Comparison of ENCODE assay signal across 9 cellular contexts in the genomic region with DNA sequence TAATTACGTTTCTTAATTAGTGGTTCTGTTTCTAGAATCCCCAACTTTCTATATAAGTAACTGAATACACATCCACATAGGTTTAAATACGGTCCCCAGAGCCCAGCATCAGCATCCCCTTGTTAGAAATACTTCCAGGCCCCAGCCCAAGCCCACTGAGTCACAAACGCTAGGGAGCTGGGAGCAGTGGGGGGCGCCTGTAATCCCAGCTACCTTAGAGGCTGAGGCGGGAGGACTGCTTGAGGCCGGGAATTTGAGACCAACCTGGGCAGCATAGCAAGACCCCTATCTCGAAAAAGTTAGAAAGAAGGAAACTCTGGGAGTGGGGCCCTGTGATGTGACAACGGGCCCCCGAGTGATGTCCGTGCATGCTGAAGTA. TPM values are rescaled to one million over a fixed set of nuclear protein-coding genes. Genes with fewer than 3 reads are reported as not detected.
DNase-seq lines count a peak whose midpoint lies in the region; ATAC-seq, FAIRE-seq and TF ChIP-seq lines count a peak whose summit lies in the region.
"Had no signal": no experiment of that assay in that cellular context is flagged by ENCODE, and none has a peak within 500 bp of the region (broad histone marks: within the 10 kb centered on the region; RNA-seq: fewer than 3 reads in every experiment).

No MANE protein-coding gene starts in this region.

- peak overlapping the region; percentile 27 for H3K27ac ChIP-seq in layer of hippocampus (ENCODE audit: low read depth, low read length)

- no peak overlapping the region for H3K27ac Mint-ChIP-seq in T-helper 2 cell treated with Interferon-gamma antibody and Interleukin-4, amounts not matched to agents 5 μg/mL and 100 μg/mL, for 36 hours
- H3K27ac Mint-ChIP-seq in activated naive CD8-positive, alpha-beta T cell: no peak overlapping the region
- H3K27ac Mint-ChIP-seq in stimulated activated naive CD8-positive, alpha-beta T cell treated with anti-CD3 and anti-CD28 coated beads, Interleukin-15, amount 100 ng/mL, for 72 hours: no peak overlapping the region
- H3K27ac Mint-ChIP-seq in activated T-helper 17 cell treated with anti-CD3 and anti-CD28 coated beads, Interleukin-2, amount 50 U/mL, for 72 hours: no peak overlapping the region

- peak overlapping the region; percentile 57 for H3K4me3 Mint-ChIP-seq in T-helper 2 cell treated with Interferon-gamma antibody and Interleukin-4, amounts not matched to agents 5 μg/mL and 100 μg/mL, for 36 hours
- peak overlapping the region; percentile 57 for H3K4me3 Mint-ChIP-seq in activated naive CD8-positive, alpha-beta T cell
- H3K4me3 Mint-ChIP-seq in stimulated activated naive CD8-positive, alpha-beta T cell treated with anti-CD3 and anti-CD28 coated beads, Interleukin-15, amount 100 ng/mL, for 72 hours: peak overlapping the region; percentile 41 to 70
- H3K4me3 Mint-ChIP-seq in activated T-helper 17 cell treated with anti-CD3 and anti-CD28 coated beads, Interleukin-2, amount 50 U/mL, for 72 hours: no peak overlapping the region

- peaks cover 61% of the 10 kb centered on the region for H3K27me3 Mint-ChIP-seq in T-helper 2 cell treated with Interferon-gamma antibody and Interleukin-4, amounts not matched to agents 5 μg/mL and 100 μg/mL, for 36 hours (ENCODE audit: low read depth)
- peaks cover 19% of the 10 kb centered on the region for H3K27me3 Mint-ChIP-seq in activated naive CD8-positive, alpha-beta T cell
- H3K27me3 Mint-ChIP-seq in stimulated activated naive CD8-positive, alpha-beta T cell treated with anti-CD3 and anti-CD28 coated beads, Interleukin-15, amount 100 ng/mL, for 72 hours: peaks cover 60% of the 10 kb centered on the region
- H3K27me3 Mint-ChIP-seq in activated T-helper 17 cell treated with anti-CD3 and anti-CD28 coated beads, Interleukin-2, amount 50 U/mL, for 72 hours: peaks cover 39% of the 10 kb centered on the region

- ATAC-seq in stimulated activated naive CD8-positive, alpha-beta T cell treated with anti-CD3 and anti-CD28 coated beads, Interleukin-15, amount 100 ng/mL, for 72 hours: no peak
- ATAC-seq in activated T-helper 17 cell treated with anti-CD3 and anti-CD28 coated beads, Interleukin-2, amount 50 U/mL, for 72 hours (replicated peaks): no peak

- no peak for FAIRE-seq in GM12891 (lab: Jason Lieb, UNC)

- no peak for DNase-seq in T-helper 2 cell treated with Interferon-gamma antibody and Interleukin-4, amounts not matched to agents 5 μg/mL and 100 μg/mL, for 36 hours (ENCODE audit: low spot score)
- DNase-seq in T-helper 2 cell (no peak), hypothalamus (lab: John Stamatoyannopoulos, UW) (no peak), GM12891 (ENCODE audit: insufficient read length, low spot score) (no peak)
- DNase-seq in stimulated activated naive CD8-positive, alpha-beta T cell treated with anti-CD3 and anti-CD28 coated beads, Interleukin-15, amount 100 ng/mL, for 72 hours: no peak
- DNase-seq: SW 1271 had no signal

- H3K4me1 Mint-ChIP-seq in T-helper 2 cell treated with Interferon-gamma antibody and Interleukin-4, amounts not matched to agents 5 μg/mL and 100 μg/mL, for 36 hours (ENCODE audit: low read depth): no peaks in the 10 kb centered on the region
- peaks cover 2% of the 10 kb centered on the region for H3K4me1 Mint-ChIP-seq in activated naive CD8-positive, alpha-beta T cell (ENCODE audit: low read depth)
- peaks cover 6% of the 10 kb centered on the region for H3K4me1 Mint-ChIP-seq in stimulated activated naive CD8-positive, alpha-beta T cell treated with anti-CD3 and anti-CD28 coated beads, Interleukin-15, amount 100 ng/mL, for 72 hours
- no peaks in the 10 kb centered on the region for H3K4me1 Mint-ChIP-seq in activated T-helper 17 cell treated with anti-CD3 and anti-CD28 coated beads, Interleukin-2, amount 50 U/mL, for 72 hours

- no peaks in the 10 kb centered on the region for H3K36me3 Mint-ChIP-seq in T-helper 2 cell treated with Interferon-gamma antibody and Interleukin-4, amounts not matched to agents 5 μg/mL and 100 μg/mL, for 36 hours (ENCODE audit: low read depth)
- peaks cover 2% of the 10 kb centered on the region for H3K36me3 Mint-ChIP-seq in activated naive CD8-positive, alpha-beta T cell
- H3K36me3 Mint-ChIP-seq in activated T-helper 17 cell treated with anti-CD3 and anti-CD28 coated beads, Interleukin-2, amount 50 U/mL, for 72 hours (ENCODE audit: low read depth): no peaks in the 10 kb centered on the region

- no peak for TF ChIP-seq POLR2A in GM12891 (IDR thresholded peaks at IDR 0.05; ENCODE audit: low read depth, low read length)

- H3K9me3 Mint-ChIP-seq in T-helper 2 cell treated with Interferon-gamma antibody and Interleukin-4, amounts not matched to agents 5 μg/mL and 100 μg/mL, for 36 hours: no peaks in the 10 kb centered on the region
- H3K9me3 Mint-ChIP-seq in activated naive CD8-positive, alpha-beta T cell (ENCODE audit: low read depth): no peaks in the 10 kb centered on the region
- H3K9me3 Mint-ChIP-seq in stimulated activated naive CD8-positive, alpha-beta T cell treated with anti-CD3 and anti-CD28 coated beads, Interleukin-15, amount 100 ng/mL, for 72 hours: no peaks in the 10 kb centered on the region
- H3K9me3 Mint-ChIP-seq in activated T-helper 17 cell treated with anti-CD3 and anti-CD28 coated beads, Interleukin-2, amount 50 U/mL, for 72 hours: no peaks in the 10 kb centered on the region

- peaks cover 3% of the 10 kb centered on the region for H3K27me3 ChIP-seq in layer of hippocampus (ENCODE audit: control insufficient read depth, insufficient read depth, low read length)

TF ChIP-seq in GM12891, 5 proteins besides CTCF, POLR2A, EP300 and RAD21:
- TF ChIP-seq SPI1 (IDR thresholded peaks at IDR 0.05; ENCODE audit: low read depth, low read length): no peak
- TF ChIP-seq PAX5 (IDR thresholded peaks at IDR 0.05; ENCODE audit: insufficient read depth, low read length, severe bottlenecking): no peak
- no peak for TF ChIP-seq POLR2AphosphoS5 (IDR thresholded peaks at IDR 0.05; ENCODE audit: low read depth, low read length)
- no peak for TF ChIP-seq POU2F2 (IDR thresholded peaks at IDR 0.05; ENCODE audit: low read depth, low read length)
- TF ChIP-seq TAF1 (IDR thresholded peaks at IDR 0.05; ENCODE audit: low read depth, low read length): no peak

RNA-seq across cellular contexts. Expression of a gene that starts 1.3 kb away (rescaled TPM):
- total RNA-seq in activated T-helper 17 cell treated with anti-CD3 and anti-CD28 coated beads, Interleukin-2, amount 50 U/mL, for 72 hours: under 1 TPM in 1 of 2 donors, not detected in 1; 0.05 TPM
- 0.41 TPM for polyA plus RNA-seq in GM12891 (2012; ENCODE audit: low read depth, missing spikeins)
